Comparison of ENCODE assay signal across 19 cellular contexts in the genomic region with DNA sequence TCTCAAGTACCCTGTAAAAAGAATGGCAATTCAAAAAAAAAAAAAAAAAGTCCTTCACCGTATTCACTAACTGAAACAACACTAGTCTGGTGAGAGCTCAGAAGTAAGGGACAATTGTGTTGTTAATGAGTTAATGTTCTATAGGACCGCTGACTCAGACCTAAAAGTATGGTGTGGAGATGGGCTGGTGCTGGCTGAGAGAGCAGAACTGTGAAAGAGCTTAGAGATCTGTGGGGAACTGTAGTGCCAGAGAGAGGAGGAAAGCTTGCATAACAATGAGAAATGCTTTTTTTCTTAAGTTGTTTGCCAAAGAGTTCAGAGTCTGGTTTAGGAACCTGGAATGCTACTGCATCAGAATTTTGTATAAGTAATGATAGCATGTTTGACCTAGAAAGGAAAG.
DNase-seq lines count a peak whose midpoint lies in the region; FAIRE-seq and TF ChIP-seq lines count a peak whose summit lies in the region.
"Had no signal": no experiment of that assay in that cellular context is flagged by ENCODE, and none has a peak within 500 bp of the region (broad histone marks: within the 10 kb centered on the region; RNA-seq: fewer than 3 reads in every experiment).

No MANE protein-coding gene starts in this region.

- no peak overlapping the region for H3K4me2 ChIP-seq in astrocyte (ENCODE audit: low read length)

- no peaks in the 10 kb centered on the region for H4K20me1 ChIP-seq in astrocyte (ENCODE audit: insufficient read depth, low read length)

- H3K27ac Mint-ChIP-seq in astrocyte (ENCODE audit: unreplicated experiment) = peak overlapping the region; percentile 35
- H3K27ac Mint-ChIP-seq: activated CD4-positive, alpha-beta T cell treated with anti-CD3 and anti-CD28 coated beads, Interleukin-2, amount 10 ng/mL, durations not matched to agents 24 days and 14 days had no signal

- intact Hi-C loops in uterus (cut with DNase I; ENCODE audit: low total_unique reads) = no loop called here

- peak; percentile 35 for DNase-seq in GM03348 (ENCODE audit: low spot score)
- DNase-seq in HAP-1 (ENCODE audit: low spot score in 2 of 2) = peak; percentile 74 to 97
- peak; percentile 30 for DNase-seq in astrocyte (ENCODE audit: low read depth)
- peak; percentile 68 for DNase-seq in iPS-NIHi7 (ENCODE audit: extremely low spot score)
- no peak for DNase-seq in uterus
- no peak for DNase-seq in NCI-H146 (lab: John Stamatoyannopoulos, UW)
- no peak for DNase-seq in NCI-H2081 (lab: John Stamatoyannopoulos, UW)
- no peak for DNase-seq in RPMI8226
- DNase-seq: activated CD4-positive, alpha-beta T cell treated with anti-CD3 and anti-CD28 coated beads, Interleukin-2, amount 10 ng/mL, durations not matched to agents 24 days and 14 days; activated T-cell treated with anti-CD3 and anti-CD28 coated beads, Interleukin-2, amount 50 U/mL, for 1 hour; adrenal gland; AML-193; DMS153; MG63; NCI-H2171; Right ventricle myocardium superior had no signal

- no peaks in the 10 kb centered on the region for H3K36me3 ChIP-seq in HAP-1 (replicated peaks)
- no peaks in the 10 kb centered on the region for H3K36me3 ChIP-seq in astrocyte (ENCODE audit: insufficient read depth, low read length)
- H3K36me3 ChIP-seq in uterus = no peaks in the 10 kb centered on the region
- H3K36me3 ChIP-seq: adrenal gland, MG63 had no signal

- no peak overlapping the region for H3K4me3 ChIP-seq in HAP-1
- H3K4me3 ChIP-seq in astrocyte (ENCODE audit: insufficient read depth, low read depth, low read length) = no peak overlapping the region
- H3K4me3 ChIP-seq in uterus = no peak overlapping the region
- H3K4me3 ChIP-seq: adrenal gland, coronary artery, MG63 had no signal

- no peak for TF ChIP-seq POLR2A in uterus (IDR thresholded peaks at IDR 0.05)

- no peaks in the 10 kb centered on the region for H3K79me2 ChIP-seq in astrocyte (ENCODE audit: insufficient read depth, low read length)

- H3K27ac ChIP-seq in astrocyte (ENCODE audit: low read depth, low read length) (no peak overlapping the region), uterus (no peak overlapping the region)
- H3K27ac ChIP-seq: adrenal gland, coronary artery had no signal

- H3K27me3 ChIP-seq in HAP-1 (ENCODE audit: low read depth) (no peaks in the 10 kb centered on the region), astrocyte (ENCODE audit: insufficient read depth, low read length) (no peaks in the 10 kb centered on the region), uterus (no peaks in the 10 kb centered on the region)
- H3K27me3 ChIP-seq: adrenal gland, MG63 had no signal

- no peaks in the 10 kb centered on the region for H3K27me3 Mint-ChIP-seq in astrocyte (ENCODE audit: low read depth, unreplicated experiment)
- H3K27me3 Mint-ChIP-seq: activated CD4-positive, alpha-beta T cell treated with anti-CD3 and anti-CD28 coated beads, Interleukin-2, amount 10 ng/mL, durations not matched to agents 24 days and 14 days had no signal

- no peaks in the 10 kb centered on the region for H3K9me3 Mint-ChIP-seq in astrocyte (ENCODE audit: unreplicated experiment)
- H3K9me3 Mint-ChIP-seq: activated CD4-positive, alpha-beta T cell treated with anti-CD3 and anti-CD28 coated beads, Interleukin-2, amount 10 ng/mL, durations not matched to agents 24 days and 14 days had no signal

- H3K4me1 Mint-ChIP-seq in astrocyte (ENCODE audit: low read depth, unreplicated experiment) = peaks cover 16% of the 10 kb centered on the region
- H3K4me1 Mint-ChIP-seq: activated CD4-positive, alpha-beta T cell treated with anti-CD3 and anti-CD28 coated beads, Interleukin-2, amount 10 ng/mL, durations not matched to agents 24 days and 14 days had no signal

- H3K4me3 Mint-ChIP-seq in astrocyte (ENCODE audit: unreplicated experiment) = no peak overlapping the region
- H3K4me3 Mint-ChIP-seq: activated CD4-positive, alpha-beta T cell treated with anti-CD3 and anti-CD28 coated beads, Interleukin-2, amount 10 ng/mL, durations not matched to agents 24 days and 14 days had no signal

- H3K9ac ChIP-seq in astrocyte (ENCODE audit: low read length) = no peak overlapping the region

- TF ChIP-seq CTCF in astrocyte (IDR thresholded peaks at IDR 0.05; ENCODE audit: insufficient read depth, low read depth, low read length) (no peak), uterus (IDR thresholded peaks at IDR 0.05) (no peak)

- H3K4me1 ChIP-seq in HAP-1 = peaks cover 13% of the 10 kb centered on the region
- no peaks in the 10 kb centered on the region for H3K4me1 ChIP-seq in astrocyte (ENCODE audit: insufficient read depth, low read length)
- H3K4me1 ChIP-seq in uterus = no peaks in the 10 kb centered on the region
- H3K4me1 ChIP-seq: adrenal gland had no signal

- no peak overlapping the region for H2AFZ ChIP-seq in astrocyte (ENCODE audit: low read depth, low read length)

- H3K9me3 ChIP-seq in HAP-1 (no peaks in the 10 kb centered on the region), astrocyte (ENCODE audit: insufficient read depth, low read depth, low read length) (no peaks in the 10 kb centered on the region), uterus (no peaks in the 10 kb centered on the region)
- H3K9me3 ChIP-seq: adrenal gland, MG63 had no signal

- peak; percentile 98 for FAIRE-seq in astrocyte (lab: Jason Lieb, UNC)
- FAIRE-seq: H54, keratinocyte had no signal

- H3K36me3 Mint-ChIP-seq in astrocyte (ENCODE audit: low read depth, unreplicated experiment) = no peaks in the 10 kb centered on the region

- in situ Hi-C loops in HAP-1 (cut with MboI; ENCODE audit: low sequenced_read_pairs) = no loop called here

Comparison
In these comparisons a context has a peak if more than half of its experiments do, and no peak if none do; other contexts are left out.
1. DNase-seq: peak in GM03348 (single experiment), HAP-1 (2 of 2), astrocyte (single experiment) and iPS-NIHi7 (single experiment); none in uterus (0 of 2), NCI-H146 (single experiment), NCI-H2081 (0 of 2) and RPMI8226 (single experiment).